2 cellular contexts compared by ENCODE assay signal in genomic region chr17:32160526-32160925, GRCh38.
TF ChIP-seq lines count a peak whose summit lies in the region.

No MANE protein-coding gene starts in this region.

TF ChIP-seq in IMR-90, 13 proteins besides CTCF, POLR2A, EP300 and RAD21:
- TF ChIP-seq FOS (IDR thresholded peaks at IDR 0.05; ENCODE audit: low read depth, low read length) = no peak
- TF ChIP-seq RFX5 (IDR thresholded peaks at IDR 0.05; ENCODE audit: low read depth, low read length) = no peak
- TF ChIP-seq NFE2L2 (IDR thresholded peaks at IDR 0.05; ENCODE audit: low read depth, low read length) = no peak
- TF ChIP-seq USF2 (IDR thresholded peaks at IDR 0.05; ENCODE audit: low read depth, low read length) = no peak
- TF ChIP-seq CHD1 (IDR thresholded peaks at IDR 0.05; ENCODE audit: low read depth, low read length) = no peak
- TF ChIP-seq BHLHE40 (IDR thresholded peaks at IDR 0.05; ENCODE audit: low read depth, low read length) = no peak
- TF ChIP-seq CEBPB (IDR thresholded peaks at IDR 0.05; ENCODE audit: low read depth, low read length) = no peak

TF ChIP-seq in SK-N-SH treated with all-trans-retinoic acid at 6 μM for 48 hours, 23 proteins besides CTCF, POLR2A, EP300 and RAD21:
- TF ChIP-seq SNAI2 (CRISPR knock-in tag; IDR thresholded peaks at IDR 0.05) = no peak
- TF ChIP-seq BACH2 (CRISPR knock-in tag; IDR thresholded peaks at IDR 0.05; ENCODE audit: borderline replicate concordance) = no peak
- TF ChIP-seq OSR1 (CRISPR knock-in tag; IDR thresholded peaks at IDR 0.05) = no peak
- no peak for TF ChIP-seq GLIS3 (CRISPR knock-in tag; IDR thresholded peaks at IDR 0.05)
- TF ChIP-seq ZNF8 (CRISPR knock-in tag; IDR thresholded peaks at IDR 0.05) = no peak
- TF ChIP-seq CSDC2 (CRISPR knock-in tag; IDR thresholded peaks at IDR 0.05) = no peak
- no peak for TF ChIP-seq ZFP30 (CRISPR knock-in tag; IDR thresholded peaks at IDR 0.05)
- TF ChIP-seq TCF4 (CRISPR knock-in tag; IDR thresholded peaks at IDR 0.05; ENCODE audit: borderline replicate concordance) = no peak
